ENCODE assay signal across 10 cellular contexts in the genomic region with DNA sequence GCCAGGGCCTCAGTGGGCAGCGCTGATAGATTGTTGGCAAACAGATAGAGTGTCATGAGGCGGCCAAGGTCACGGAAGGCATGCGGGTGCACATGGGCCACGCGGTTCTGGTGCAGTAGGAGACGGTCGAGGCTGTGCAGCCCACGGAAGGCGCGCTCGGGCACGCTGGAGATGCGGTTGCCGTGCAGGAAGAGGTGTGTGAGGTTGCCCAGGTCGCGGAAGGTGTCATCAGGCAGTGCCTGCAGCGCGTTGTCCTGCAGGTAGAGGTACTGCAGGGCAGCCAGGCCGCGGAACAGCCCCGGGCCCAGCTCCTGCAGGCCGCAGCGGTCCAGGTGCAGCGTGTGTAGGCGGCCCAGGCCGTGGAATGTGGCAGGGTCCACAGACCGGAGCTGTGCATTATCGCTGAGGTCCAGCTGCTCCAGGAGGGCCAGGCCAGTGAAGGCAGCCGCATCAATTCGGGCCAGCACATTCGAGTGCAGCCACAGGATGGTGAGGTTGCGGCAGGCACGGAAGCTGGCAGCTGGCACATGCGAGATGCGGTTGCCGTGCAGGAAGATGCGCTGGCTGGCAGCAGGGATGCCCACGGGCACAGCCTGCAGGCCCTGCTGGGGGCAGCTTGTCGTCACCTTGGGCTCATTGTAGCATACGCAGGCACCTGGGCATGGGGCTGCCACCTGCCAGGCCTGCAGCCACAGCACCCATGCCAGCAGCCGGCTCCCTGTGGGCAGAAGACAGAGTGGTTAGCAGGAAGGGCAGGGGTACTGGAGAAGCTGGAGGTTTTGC. TPM values are rescaled to one million over a fixed set of nuclear protein-coding genes. Genes with fewer than 3 reads are reported as not detected.
DNase-seq lines count a peak whose midpoint lies in the region; ATAC-seq and TF ChIP-seq lines count a peak whose summit lies in the region.
"Had no signal": no experiment of that assay in that cellular context is flagged by ENCODE, and none has a peak within 500 bp of the region (broad histone marks: within the 10 kb centered on the region; RNA-seq: fewer than 3 reads in every experiment).

No MANE protein-coding gene starts in this region.

- no peak overlapping the region for H4K91ac ChIP-seq in H9 (ENCODE audit: insufficient read length, low read depth, low read length)

- H3K79me2 ChIP-seq in H9 (ENCODE audit: insufficient read depth, low read length) = no peaks in the 10 kb centered on the region
- H3K79me2 ChIP-seq in mammary epithelial cell (ENCODE audit: insufficient read depth, low read length) = no peaks in the 10 kb centered on the region

- no peak overlapping the region for H2BK20ac ChIP-seq in H9 (ENCODE audit: low read depth, low read length, poor library complexity, severe bottlenecking)

- H3K18ac ChIP-seq in H9 (ENCODE audit: insufficient read length, low read depth, low read length) = no peak overlapping the region

- H3K4me3 ChIP-seq in BLaER1 (peak overlapping the region; percentile 57), mammary epithelial cell (replicated peaks in 1 of 3; ENCODE audit: insufficient read depth in 1 of 3, low read depth in 2 of 3, low read length in 3 of 3) (no peak overlapping the region)
- H3K4me3 ChIP-seq: prostate gland had no signal

- H4K5ac ChIP-seq in H9 (ENCODE audit: insufficient read length, low read depth, low read length) = no peak overlapping the region

- H3T11ph ChIP-seq in H9 (ENCODE audit: low read length) = no peak overlapping the region

- H3K4me2 ChIP-seq in BLaER1 (peak overlapping the region; percentile 94), H9 (ENCODE audit: insufficient read depth, insufficient read length, low read length) (no peak overlapping the region), mammary epithelial cell (ENCODE audit: insufficient read depth, low read depth, low read length) (no peak overlapping the region)

- H3K4me1 ChIP-seq in BLaER1 (peaks cover 100% of the 10 kb centered on the region), H9 (ENCODE audit: insufficient read depth, low read length) (peaks cover 5% of the 10 kb centered on the region; the same call in 1 of the 2 replicates), mammary epithelial cell (ENCODE audit: insufficient read depth, low read length) (peaks cover 32% of the 10 kb centered on the region)

- DNase-seq in H9 (no peak), left kidney (ENCODE audit: low read depth, low spot score) (peak; percentile 17), SW 1271 (lab: John Stamatoyannopoulos, UW) (no peak), mammary epithelial cell (no peak)
- DNase-seq in activated T-cell treated with anti-CD3 and anti-CD28 coated beads, Interleukin-2, amount 50 U/mL, for 4 hours = no peak
- DNase-seq in stimulated activated naive B cell treated with anti-CD40 and anti-IgM and Interleukin-4, amounts not matched to agents 10 μg/mL and 1 μg/mL and 100 μg/mL, for 72 hours = no peak

- no peak for ATAC-seq in activated T-cell treated with anti-CD3 and anti-CD28 coated beads, Interleukin-2, amount 50 U/mL, for 4 hours
- ATAC-seq in stimulated activated naive B cell treated with anti-CD40 and anti-IgM and Interleukin-4, amounts not matched to agents 10 μg/mL and 1 μg/mL and 100 μg/mL, for 72 hours (replicated peaks) = no peak
- ATAC-seq in GM18502 (IDR thresholded peaks at IDR 0.05; ENCODE audit: poor library complexity, unreplicated experiment) = no peak

- H3K9me3 ChIP-seq in BLaER1 = no peaks in the 10 kb centered on the region
- no peaks in the 10 kb centered on the region for H3K9me3 ChIP-seq in H9 (ENCODE audit: control insufficient read depth, low read depth, low read length)
- H3K9me3 ChIP-seq in mammary epithelial cell (replicated peaks; ENCODE audit: insufficient read depth, low read length) = no peaks in the 10 kb centered on the region
- H3K9me3 ChIP-seq: prostate gland had no signal

- H4K8ac ChIP-seq in H9 (replicated peaks; ENCODE audit: insufficient read length, low read depth, low read length) = no peak overlapping the region

- no peaks in the 10 kb centered on the region for H3K9me3 Mint-ChIP-seq in H9
- no peaks in the 10 kb centered on the region for H3K9me3 Mint-ChIP-seq in activated T-cell treated with anti-CD3 and anti-CD28 coated beads, Interleukin-2, amount 50 U/mL, for 4 hours
- H3K9me3 Mint-ChIP-seq in stimulated activated naive B cell treated with anti-CD40 and anti-IgM and Interleukin-4, amounts not matched to agents 10 μg/mL and 1 μg/mL and 100 μg/mL, for 72 hours = no peaks in the 10 kb centered on the region

- no peaks in the 10 kb centered on the region for H3K79me1 ChIP-seq in H9 (ENCODE audit: insufficient read depth, low read depth, low read length, poor library complexity, severe bottlenecking)

- peaks cover 27 to 42% of the 10 kb centered on the region in 2 experiments for H3K4me1 Mint-ChIP-seq in H9
- peaks cover 53% of the 10 kb centered on the region for H3K4me1 Mint-ChIP-seq in activated T-cell treated with anti-CD3 and anti-CD28 coated beads, Interleukin-2, amount 50 U/mL, for 4 hours (ENCODE audit: low read depth)
- H3K4me1 Mint-ChIP-seq in stimulated activated naive B cell treated with anti-CD40 and anti-IgM and Interleukin-4, amounts not matched to agents 10 μg/mL and 1 μg/mL and 100 μg/mL, for 72 hours = peaks cover 38 to 65% of the 10 kb centered on the region in 2 donors

- no peak overlapping the region for H3K4ac ChIP-seq in H9 (ENCODE audit: low read depth, low read length)

- H2AFZ ChIP-seq in H9 (ENCODE audit: low read length) (no peak overlapping the region), mammary epithelial cell (ENCODE audit: low read depth, low read length) (no peak overlapping the region)

- H3K9ac ChIP-seq in BLaER1 = peak overlapping the region; percentile 79
- no peak overlapping the region for H3K9ac ChIP-seq in H9 (ENCODE audit: extremely low read depth, insufficient read length, low read length)
- H3K9ac ChIP-seq in mammary epithelial cell (ENCODE audit: insufficient read depth, low read length) = no peak overlapping the region

- H3K23me2 ChIP-seq in H9 (ENCODE audit: insufficient read length, low read depth, low read length, poor library complexity, severe bottlenecking) = no peaks in the 10 kb centered on the region

- no peak overlapping the region for H3K14ac ChIP-seq in H9 (ENCODE audit: insufficient read depth, low read length)

- no peaks in the 10 kb centered on the region for H3K27me3 ChIP-seq in BLaER1
- H3K27me3 ChIP-seq in H9 (ENCODE audit: insufficient read depth, low read length) = no peaks in the 10 kb centered on the region
- H3K27me3 ChIP-seq in mammary epithelial cell (ENCODE audit: insufficient read depth, low read length) = no peaks in the 10 kb centered on the region

- in situ Hi-C loops in mammary epithelial cell (cut with MboI; ENCODE audit: low sequenced_read_pairs in 2 of 2) = no loop called here

- H3K36me3 ChIP-seq in BLaER1 = peaks cover 25% of the 10 kb centered on the region
- H3K36me3 ChIP-seq in mammary epithelial cell (ENCODE audit: insufficient read depth, low read length) = no peaks in the 10 kb centered on the region
- H3K36me3 ChIP-seq: prostate gland had no signal

- no peak overlapping the region for H3K23ac ChIP-seq in H9 (ENCODE audit: insufficient read length, low read depth, low read length)

- no peak overlapping the region for H2BK12ac ChIP-seq in H9 (ENCODE audit: insufficient read length, low read depth, low read length)

- H3K27ac ChIP-seq in BLaER1 (peak overlapping the region; percentile 89), H9 (ENCODE audit: insufficient read length, low read depth, low read length) (no peak overlapping the region), mammary epithelial cell (ENCODE audit: insufficient read depth, low read depth, low read length) (no peak overlapping the region)
- H3K27ac ChIP-seq: coronary artery, prostate gland had no signal

- intact Hi-C loops in mammary epithelial cell (cut with micrococcal nuclease) = no loop called here

- no TSS peak for BruUV-seq in mammary epithelial cell (replicated peaks; lab: Mats Ljungman, UMichigan)

- WGBS in H9 (ENCODE audit: extremely low coverage, insufficient read length, low lambda C conversion rate) = no CpG with 5 or more reads among the region's 42 CpGs
- WGBS in mammary epithelial cell (ENCODE audit: low coverage, missing lambda C conversion rate) = 96% methylated on average over 13 of the region's 42 CpGs

- H3K27me3 Mint-ChIP-seq in H9 (ENCODE audit: low read depth) = no peaks in the 10 kb centered on the region
- H3K27me3 Mint-ChIP-seq in activated T-cell treated with anti-CD3 and anti-CD28 coated beads, Interleukin-2, amount 50 U/mL, for 4 hours (ENCODE audit: low read depth) = no peaks in the 10 kb centered on the region
- peaks cover 5 to 26% of the 10 kb centered on the region in 2 donors for H3K27me3 Mint-ChIP-seq in stimulated activated naive B cell treated with anti-CD40 and anti-IgM and Interleukin-4, amounts not matched to agents 10 μg/mL and 1 μg/mL and 100 μg/mL, for 72 hours

- dilution Hi-C loops in mammary epithelial cell (cut with HindIII; ENCODE audit: low sequenced_read_pairs) = no loop called here

- peaks cover 27% of the 10 kb centered on the region for H4K20me1 ChIP-seq in BLaER1
- peaks cover 5% of the 10 kb centered on the region for H4K20me1 ChIP-seq in H9 (ENCODE audit: control insufficient read depth, insufficient read depth, insufficient read length)
- no peaks in the 10 kb centered on the region for H4K20me1 ChIP-seq in mammary epithelial cell (ENCODE audit: insufficient read depth, low read length)

- no peak overlapping the region for H2BK15ac ChIP-seq in H9 (ENCODE audit: low read depth, low read length)

- no peak overlapping the region for H3K56ac ChIP-seq in H9 (ENCODE audit: insufficient read length, low read depth, low read length)

- no peak overlapping the region; a peak in 1 of 5 replicates for H3K4me3 Mint-ChIP-seq in H9
- peak overlapping the region; percentile 26 for H3K4me3 Mint-ChIP-seq in activated T-cell treated with anti-CD3 and anti-CD28 coated beads, Interleukin-2, amount 50 U/mL, for 4 hours
- H3K4me3 Mint-ChIP-seq in stimulated activated naive B cell treated with anti-CD40 and anti-IgM and Interleukin-4, amounts not matched to agents 10 μg/mL and 1 μg/mL and 100 μg/mL, for 72 hours = no peak overlapping the region

- CTCF ChIA-PET in mammary epithelial cell (lab: Charles Lee; ENCODE audit: low non-redundant PET) = no interaction called here

- H3K27ac Mint-ChIP-seq in H9 = peak overlapping the region in 2 of 3 experiments; percentile 59 to 96; a peak in 3 of 7 replicates
- no peak overlapping the region for H3K27ac Mint-ChIP-seq in stimulated activated naive B cell treated with anti-CD40 and anti-IgM and Interleukin-4, amounts not matched to agents 10 μg/mL and 1 μg/mL and 100 μg/mL, for 72 hours

- no peak overlapping the region for H2BK120ac ChIP-seq in H9 (ENCODE audit: low read depth, low read length, poor library complexity, severe bottlenecking)

- H2BK5ac ChIP-seq in H9 (ENCODE audit: insufficient read length, low read length) = no peak overlapping the region

- no peak for TF ChIP-seq CTCF in H9 (conservative IDR thresholded peaks at IDR 0.05)
- no peak for TF ChIP-seq CTCF in mammary epithelial cell (conservative IDR thresholded peaks at IDR 0.05 in 1 of 2, IDR thresholded peaks at IDR 0.05 in 1 of 2; ENCODE audit: extremely low read depth in 1 of 2, insufficient read depth in 1 of 2, low read depth in 1 of 2, low read length in 2 of 2)

- H2AK5ac ChIP-seq in H9 (ENCODE audit: insufficient read length, low read length) = no peak overlapping the region

- H3K36me3 Mint-ChIP-seq in H9 (ENCODE audit: insufficient read depth in 1 of 3, low read depth in 3 of 3) = peaks cover 3 to 8% (median 3%) of the 10 kb centered on the region in 3 experiments; a peak in 4 of 7 replicates
- no peaks in the 10 kb centered on the region for H3K36me3 Mint-ChIP-seq in activated T-cell treated with anti-CD3 and anti-CD28 coated beads, Interleukin-2, amount 50 U/mL, for 4 hours (ENCODE audit: insufficient read depth)
- H3K36me3 Mint-ChIP-seq in stimulated activated naive B cell treated with anti-CD40 and anti-IgM and Interleukin-4, amounts not matched to agents 10 μg/mL and 1 μg/mL and 100 μg/mL, for 72 hours = no peaks in the 10 kb centered on the region

RNA-seq across cellular contexts. Expression of a gene that starts 25.5 kb away (rescaled TPM):
- total RNA-seq in H9 (2021) (18.3 and 19.0 TPM in 2 replicates), mammary epithelial cell (10 to 100 TPM in 1 of 2 donors, 1 to 10 TPM in 1; 3.8 to 10.5 TPM)
- total RNA-seq in activated T-cell treated with anti-CD3 and anti-CD28 coated beads, Interleukin-2, amount 50 U/mL, for 4 hours = 1 to 10 TPM in 2 of 3 donors, under 1 TPM in 1; 0.89 to 1.4 (median 1.0) TPM
- 10.5 TPM for polyA plus RNA-seq in mammary epithelial cell
- polyA minus RNA-seq in mammary epithelial cell = 2.4 TPM
